Comparison of ENCODE assay signal across 27 cellular contexts in genomic region chr4:10353110-10353509, GRCh38.
"Had no signal": no experiment of that assay in that cellular context is flagged by ENCODE, and none has a peak within 500 bp of the region (broad histone marks: within the 10 kb centered on the region; RNA-seq: fewer than 3 reads in every experiment).

No MANE protein-coding gene starts in this region.

- ATAC-seq: activated CD4-positive, alpha-beta T cell treated with anti-CD3 and anti-CD28 coated beads for 36 hours; activated CD8-positive, alpha-beta memory T cell treated with anti-CD3 and anti-CD28 coated beads, Interleukin-2, amount 10 ng/mL, durations not matched to agents 7 days and 5 days; activated CD8-positive, alpha-beta T cell treated with anti-CD3 and anti-CD28 coated beads, Interleukin-2, amount 10 ng/mL, durations not matched to agents 7 days and 5 days; activated T-cell treated with anti-CD3 and anti-CD28 coated beads, Interleukin-2, amount 50 U/mL, for 72 hours; effector memory CD8-positive, alpha-beta T cell; esophagus mucosa had no signal

- H3K36me3 ChIP-seq: brain microvascular endothelial cell had no signal

- FAIRE-seq: astrocyte, colon had no signal

- DNase-seq: activated CD4-positive, alpha-beta memory T cell treated with anti-CD3 and anti-CD28 coated beads for 36 hours; activated CD4-positive, alpha-beta T cell treated with anti-CD3 and anti-CD28 coated beads for 36 hours; activated CD4-positive, alpha-beta T cell treated with anti-CD3 and anti-CD28 coated beads, Interleukin-2, amount 10 ng/mL, durations not matched to agents 24 days and 14 days; activated CD4-positive, CD25-positive, alpha-beta regulatory T cell; activated CD4-positive, CD25-positive, alpha-beta regulatory T cell treated with anti-CD3 and anti-CD28 coated beads, Interleukin-2, amount 50 U/mL, for 72 hours; activated CD8-positive, alpha-beta memory T cell treated with anti-CD3 and anti-CD28 coated beads, Interleukin-2, amount 10 ng/mL, durations not matched to agents 7 days and 5 days; activated CD8-positive, alpha-beta memory T cell treated with anti-CD3 and anti-CD28 coated beads, Interleukin-2, amount 50 U/mL, for 4 hours; activated CD8-positive, alpha-beta T cell treated with anti-CD3 and anti-CD28 coated beads, Interleukin-2, amount 10 ng/mL, durations not matched to agents 7 days and 5 days; activated gamma-delta T cell treated with Interleukin-2 at 50 U/mL for 16 hours; activated naive CD4-positive, alpha-beta T cell treated with anti-CD3 and anti-CD28 coated beads, Interleukin-2, amount 50 U/mL, for 16 hours; activated naive CD4-positive, alpha-beta T cell treated with Interleukin-2 at 50 U/mL for 16 hours; activated T-cell treated with anti-CD3 and anti-CD28 coated beads, Interleukin-2, amount 50 U/mL, for 24 hours; activated T-cell treated with anti-CD3 and anti-CD28 coated beads, Interleukin-2, amount 50 U/mL, for 72 hours; amniotic stem cell; anterior cingulate cortex; brain microvascular endothelial cell; caudate nucleus; cortex of kidney; dermis blood vessel endothelial cell; effector CD4-positive, alpha-beta T cell; effector memory CD8-positive, alpha-beta T cell; foreskin melanocyte; head of caudate nucleus; T-helper 2 cell had no signal

- H3K27me3 ChIP-seq: brain microvascular endothelial cell had no signal
